Comparison of ENCODE assay signal across 21 cellular contexts in the genomic region with DNA sequence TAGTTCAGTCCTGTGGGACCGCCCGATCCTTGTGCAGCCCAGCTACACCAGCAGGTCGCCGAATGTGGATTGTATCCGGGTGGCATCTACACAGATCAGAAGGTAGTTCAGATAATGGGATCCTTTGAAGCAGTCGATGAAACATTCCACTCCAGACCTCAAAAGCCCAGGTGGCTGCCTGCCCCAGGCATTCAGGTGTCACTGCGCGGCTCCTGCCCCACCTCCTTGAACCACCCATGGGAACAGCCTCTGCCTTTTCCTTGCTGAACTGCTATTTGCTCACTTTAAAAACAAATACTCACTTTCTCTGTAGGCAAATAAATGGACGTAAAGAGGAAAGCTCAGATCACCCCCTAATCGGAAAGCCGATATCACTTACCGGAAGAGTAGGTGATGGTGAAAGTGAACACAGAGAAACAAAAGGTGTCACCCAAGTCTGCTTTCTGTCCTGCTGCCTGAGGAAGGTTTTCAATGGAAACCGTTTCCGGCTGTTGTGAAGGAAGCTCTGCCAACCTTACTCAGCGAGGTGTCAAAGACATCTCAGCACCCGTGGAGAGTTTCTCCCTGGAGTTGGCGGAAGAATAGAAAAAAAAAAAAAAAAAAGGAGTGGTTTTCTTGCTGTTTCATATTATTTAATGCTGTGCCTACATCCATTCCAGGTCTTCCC.
DNase-seq lines count a peak whose midpoint lies in the region; ATAC-seq, FAIRE-seq and TF ChIP-seq lines count a peak whose summit lies in the region.
"Had no signal": no experiment of that assay in that cellular context is flagged by ENCODE, and none has a peak within 500 bp of the region (broad histone marks: within the 10 kb centered on the region; RNA-seq: fewer than 3 reads in every experiment).

No MANE protein-coding gene starts in this region.

- no peaks in the 10 kb centered on the region; a peak in 1 of 7 replicates for H3K27me3 ChIP-seq in H1 (replicated peaks in 1 of 4; ENCODE audit: control insufficient read depth in 3 of 4, extremely low read depth in 1 of 4, insufficient read depth in 3 of 4, low read length in 3 of 4)
- no peaks in the 10 kb centered on the region for H3K27me3 ChIP-seq in prostate gland (replicated peaks; ENCODE audit: insufficient read depth)
- H3K27me3 ChIP-seq in spleen (replicated peaks in 1 of 7) = no peaks in the 10 kb centered on the region
- no peaks in the 10 kb centered on the region for H3K27me3 ChIP-seq in brain microvascular endothelial cell (replicated peaks)
- H3K27me3 ChIP-seq: BLaER1 treated with 17β-estradiol and CSF1 and Interleukin-3, amounts not matched to agents 10 nM and 100 nM; vagina had no signal

- no peaks in the 10 kb centered on the region for H3K79me1 ChIP-seq in H1 (ENCODE audit: low read depth, low read length)

- intact Hi-C loops in prostate gland (cut with DNase I) = no loop called here
- intact Hi-C loops in spleen (cut with DNase I; ENCODE audit: low total_unique reads) = no loop called here

- H4K20me1 ChIP-seq in H1 (replicated peaks in 1 of 2; ENCODE audit: control insufficient read depth in 1 of 2, insufficient read depth in 2 of 2, low read length in 2 of 2) = peaks cover 0 to 2% of the 10 kb centered on the region in 2 experiments
- H4K20me1 ChIP-seq: BLaER1 treated with 17β-estradiol and CSF1 and Interleukin-3, amounts not matched to agents 10 nM and 100 nM had no signal

- no peak overlapping the region for H3K18ac ChIP-seq in H1 (ENCODE audit: extremely low read depth, low read length)

- H3K56ac ChIP-seq in H1 (replicated peaks; ENCODE audit: insufficient read length, low read depth, low read length) = no peak overlapping the region

- H3K27ac ChIP-seq in H1 (ENCODE audit: low read depth, low read length) = no peak overlapping the region
- peak overlapping the region; percentile 44 to 50 for H3K27ac ChIP-seq in prostate gland
- no peak overlapping the region for H3K27ac ChIP-seq in spleen
- H3K27ac ChIP-seq in brain microvascular endothelial cell = no peak overlapping the region
- H3K27ac ChIP-seq: vagina had no signal

- H2AFZ ChIP-seq in H1 (ENCODE audit: low read length) = no peak overlapping the region

- peaks cover 5% of the 10 kb centered on the region; the same call in 1 of the 2 replicates for H3K23me2 ChIP-seq in H1 (ENCODE audit: low read depth, low read length)

- no peak for FAIRE-seq in H1 (lab: Jason Lieb, UNC)
- FAIRE-seq: GM12892, K562 had no signal

- H4K91ac ChIP-seq in H1 (replicated peaks; ENCODE audit: insufficient read length, low read length) = no peak overlapping the region

- H2BK5ac ChIP-seq in H1 (ENCODE audit: low read depth, low read length) = no peak overlapping the region

- TF ChIP-seq CTCF in H1 (IDR thresholded peaks at IDR 0.05; ENCODE audit: control extremely low read depth in 1 of 3, insufficient read depth in 1 of 3, low read depth in 1 of 3, low read length in 3 of 3) = no peak
- peak in 1 of 4 experiments; percentile 4 for TF ChIP-seq CTCF in prostate gland (IDR thresholded peaks at IDR 0.05)
- TF ChIP-seq CTCF in spleen (IDR thresholded peaks at IDR 0.05 in 8 of 11, conservative IDR thresholded peaks at IDR 0.05 in 3 of 11) = no peak
- no peak for TF ChIP-seq CTCF in brain microvascular endothelial cell (IDR thresholded peaks at IDR 0.05; ENCODE audit: low read depth, low read length, missing control alignments)

- 88% methylated on average over 17 of the region's 17 CpGs; no CpG with 5 or more reads in 1 of the 2 experiments for WGBS in H1 (ENCODE audit: extremely low coverage in 1 of 2, insufficient coverage in 1 of 2, insufficient read length in 1 of 2, insufficient replicate concordance in 2 of 2, low coverage in 1 of 2, low lambda C conversion rate in 2 of 2, missing lambda C conversion rate in 1 of 2), 2 experiments
- 34% methylated on average over 17 of the region's 17 CpGs for WGBS in prostate gland
- WGBS in spleen, 5 donors = 91 to 95% (median 93%) methylated on average over 15 to 17 of the region's 17 CpGs

- no peak overlapping the region for H4K8ac ChIP-seq in H1 (ENCODE audit: extremely low read depth, insufficient read depth, low read length)

- no peak overlapping the region for H2AK5ac ChIP-seq in H1 (ENCODE audit: low read depth, low read length)

- CTCF ChIA-PET in H1 (lab: Charles Lee; ENCODE audit: partially characterized antibody) = interaction anchor here (0.5 to 2.8 kb wide), 7 partner anchors 10 to 335 kb away, joined by 3 to 8 read pairs (median 3); no protein-coding TSS in a partner anchor

- H3K9me3 ChIP-seq in H1 (ENCODE audit: insufficient read depth in 2 of 2, low read depth in 1 of 2, low read length in 1 of 2) = peaks cover 0 to 10% of the 10 kb centered on the region in 2 experiments; a peak in 1 of 4 replicates
- no peaks in the 10 kb centered on the region for H3K9me3 ChIP-seq in prostate gland
- peaks cover 0 to 14% (median 8%) of the 10 kb centered on the region in 8 donors for H3K9me3 ChIP-seq in spleen
- H3K9me3 ChIP-seq: HAP-1, vagina had no signal

- TF ChIP-seq RAD21 in H1 (IDR thresholded peaks at IDR 0.05 in 1 of 2, conservative IDR thresholded peaks at IDR 0.05 in 1 of 2; ENCODE audit: low read depth in 2 of 2, low read length in 2 of 2) = no peak

- H3K23ac ChIP-seq in H1 (ENCODE audit: insufficient read length) = no peak overlapping the region

- H2BK20ac ChIP-seq in H1 (ENCODE audit: low read length) = no peak overlapping the region

- no peak for ATAC-seq in HG02642 (IDR thresholded peaks at IDR 0.05; ENCODE audit: poor library complexity, unreplicated experiment)
- ATAC-seq: activated naive CD8-positive, alpha-beta T cell treated with anti-CD3 and anti-CD28 coated beads, Interleukin-2, amount 50 U/mL, for 24 hours; K562; stimulated activated naive B cell treated with anti-CD40 and anti-IgM and Interleukin-4, amounts not matched to agents 10 μg/mL and 1 μg/mL and 100 μg/mL, for 72 hours had no signal

- TF ChIP-seq EP300 in H1 (IDR thresholded peaks at IDR 0.05; ENCODE audit: borderline replicate concordance in 1 of 2, low read depth in 2 of 2, low read length in 2 of 2) = no peak

- POLR2A ChIA-PET in H1 (lab: Charles Lee; ENCODE audit: partially characterized antibody) = interaction anchor here (0.9 to 1.4 kb wide), 2 partner anchors 9 to 20 kb away, joined by 4 read pairs; no protein-coding TSS in a partner anchor

- H2BK12ac ChIP-seq in H1 (ENCODE audit: low read depth, low read length) = no peak overlapping the region

- H3K4ac ChIP-seq in H1 (replicated peaks; ENCODE audit: insufficient read length, low read depth, low read length) = no peak overlapping the region

- H3K9ac ChIP-seq in H1 (replicated peaks in 1 of 4; ENCODE audit: extremely low read depth in 1 of 4, low read depth in 3 of 4, low read length in 3 of 4) = no peak overlapping the region
- H3K9ac ChIP-seq: BLaER1 treated with 17β-estradiol and CSF1 and Interleukin-3, amounts not matched to agents 10 nM and 100 nM had no signal

- H3K36me3 ChIP-seq in H1 (ENCODE audit: control insufficient read depth in 2 of 4, insufficient read depth in 4 of 4, low read length in 3 of 4) (no peaks in the 10 kb centered on the region), prostate gland (no peaks in the 10 kb centered on the region), spleen (no peaks in the 10 kb centered on the region), brain microvascular endothelial cell (replicated peaks) (no peaks in the 10 kb centered on the region)
- H3K36me3 ChIP-seq: BLaER1 treated with 17β-estradiol and CSF1 and Interleukin-3, amounts not matched to agents 10 nM and 100 nM; HAP-1; vagina had no signal

- no peak overlapping the region for H2BK120ac ChIP-seq in H1 (replicated peaks; ENCODE audit: low read depth, low read length)

- in situ Hi-C loops in brain microvascular endothelial cell (cut with HindIII; ENCODE audit: low pct_ligation_motif_present, low sequenced_read_pairs) = no loop called here

- H3K4me1 ChIP-seq in H1 (replicated peaks in 1 of 4; ENCODE audit: control insufficient read depth in 3 of 4, insufficient read depth in 4 of 4, low read length in 3 of 4) = no peaks in the 10 kb centered on the region
- peaks cover 7% of the 10 kb centered on the region for H3K4me1 ChIP-seq in prostate gland (replicated peaks)
- H3K4me1 ChIP-seq in spleen = peaks cover 0 to 35% (median 11%) of the 10 kb centered on the region in 6 donors
- H3K4me1 ChIP-seq: HAP-1, vagina had no signal

- TF ChIP-seq POLR2A in H1 (IDR thresholded peaks at IDR 0.05; ENCODE audit: control extremely low read depth in 1 of 2, low read depth in 2 of 2, low read length in 2 of 2) (no peak), prostate gland (IDR thresholded peaks at IDR 0.05) (no peak), spleen (IDR thresholded peaks at IDR 0.05) (no peak)

- DNase-seq in NCI-H128 (lab: John Stamatoyannopoulos, UW; ENCODE audit: unreplicated experiment) = peak; percentile 28
- peak; percentile 86 for DNase-seq in NCI-H345 (lab: John Stamatoyannopoulos, UW)
- no peak for DNase-seq in H1 (ENCODE audit: low read depth in 1 of 2, low spot score in 2 of 2)
- peak; percentile 54 for DNase-seq in prostate gland (ENCODE audit: low spot score)
- no peak for DNase-seq in spleen
- DNase-seq in brain microvascular endothelial cell = no peak
- DNase-seq: activated CD4-positive, alpha-beta T cell treated with anti-CD3 and anti-CD28 coated beads, Interleukin-2, amount 10 ng/mL, durations not matched to agents 24 days and 14 days; activated naive CD8-positive, alpha-beta T cell treated with anti-CD3 and anti-CD28 coated beads, Interleukin-2, amount 50 U/mL, for 24 hours; activated T-cell treated with anti-CD3 and anti-CD28 coated beads, Interleukin-2, amount 50 U/mL, for 1 hour; central memory CD4-positive, alpha-beta T cell; immature natural killer cell; NCI-H1105 treated with DMSO at 0.1 percent for 48 hours; NK-92 treated with Interleukin-12 subunit alpha and Interleukin-12 subunit beta, amount 100 ng/mL, for 24 hours; SHP77 treated with DMSO at 0.1 percent for 48 hours; stimulated activated naive B cell treated with anti-CD40 and anti-IgM and Interleukin-4, amounts not matched to agents 10 μg/mL and 1 μg/mL and 100 μg/mL, for 72 hours had no signal

- H4K5ac ChIP-seq in H1 (ENCODE audit: insufficient read length, low read depth, low read length) = no peak overlapping the region

- H3K79me2 ChIP-seq in H1 (ENCODE audit: control insufficient read depth in 1 of 2, insufficient read depth in 2 of 2, low read length in 2 of 2) = no peaks in the 10 kb centered on the region

- no peak overlapping the region for H3K4me2 ChIP-seq in H1 (ENCODE audit: insufficient read depth in 1 of 2, low read depth in 2 of 2, low read length in 2 of 2)

- H2BK15ac ChIP-seq in H1 (ENCODE audit: low read length) = peak overlapping the region; percentile 3; the same call in 1 of the 2 replicates

- H3K4me3 ChIP-seq in H1 (ENCODE audit: extremely low read depth in 1 of 4, insufficient read depth in 2 of 4, low read depth in 3 of 4, low read length in 4 of 4) (no peak overlapping the region), prostate gland (no peak overlapping the region), spleen (no peak overlapping the region), brain microvascular endothelial cell (ENCODE audit: low read depth, low read length) (no peak overlapping the region)
- H3K4me3 ChIP-seq: BLaER1 treated with 17β-estradiol and CSF1 and Interleukin-3, amounts not matched to agents 10 nM and 100 nM; HAP-1; K562; vagina had no signal

- no peak overlapping the region for H3K14ac ChIP-seq in H1 (ENCODE audit: insufficient read length)

TF ChIP-seq in H1, 55 proteins besides CTCF, POLR2A, EP300 and RAD21 (continues in another document):
- TF ChIP-seq MAFK (IDR thresholded peaks at IDR 0.05; ENCODE audit: low read depth, low read length) = no peak

Comparison
In these comparisons a context has a peak if more than half of its experiments do, and no peak if none do; other contexts are left out.
1. DNase-seq: peak in NCI-H128 (single experiment), NCI-H345 (single experiment) and prostate gland (single experiment); none in H1 (0 of 2), spleen (single experiment) and brain microvascular endothelial cell (single experiment).
2. H3K27ac ChIP-seq: peak in prostate gland (2 of 2); none in H1 (single experiment), spleen (0 of 8) and brain microvascular endothelial cell (single experiment).